Comparison of ENCODE assay signal across 12 cellular contexts in the genomic region with DNA sequence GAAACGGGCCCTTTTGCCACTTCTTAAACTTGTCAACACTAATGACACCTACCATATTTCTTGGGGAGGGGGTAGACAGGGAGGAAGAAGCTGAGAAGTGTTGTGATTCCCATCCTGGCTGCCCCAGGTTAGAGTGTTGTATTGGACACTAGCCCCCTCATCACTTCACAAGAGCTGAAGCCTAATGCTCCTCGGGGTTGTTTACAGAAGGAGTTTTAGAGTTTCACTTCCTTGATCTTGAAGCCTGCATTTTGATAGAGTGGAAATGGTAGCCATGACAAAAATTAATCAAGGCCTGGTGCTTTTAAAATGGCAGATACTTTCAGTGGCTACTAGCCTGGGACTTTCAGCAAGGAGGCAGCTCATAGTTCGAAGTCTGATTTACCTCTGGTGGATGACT. TPM values are rescaled to one million over a fixed set of nuclear protein-coding genes. Genes with fewer than 3 reads are reported as not detected.
DNase-seq lines count a peak whose midpoint lies in the region; ATAC-seq and TF ChIP-seq lines count a peak whose summit lies in the region.
"Had no signal": no experiment of that assay in that cellular context is flagged by ENCODE, and none has a peak within 500 bp of the region (broad histone marks: within the 10 kb centered on the region; RNA-seq: fewer than 3 reads in every experiment).

No MANE protein-coding gene starts in this region.

- intact Hi-C loops in CD4-positive, alpha-beta memory T cell (cut with micrococcal nuclease): loop anchor here (2.0 kb wide), 1 partner anchor 14 kb away; a partner anchor contains a TSS
- intact Hi-C loops in activated B cell treated with CpG ODN at 0.5 μM for 24 hours (cut with micrococcal nuclease): loop anchor here (1.0 to 2.0 kb wide), 2 partner anchors 8 to 14 kb away; a partner anchor contains a TSS

- H3K36me3 ChIP-seq in CD4-positive, alpha-beta memory T cell (ENCODE audit: insufficient read depth, low read length): no peaks in the 10 kb centered on the region
- no peaks in the 10 kb centered on the region for H3K36me3 ChIP-seq in muscle layer of colon (ENCODE audit: insufficient read depth, low read length)
- H3K36me3 ChIP-seq: brain microvascular endothelial cell had no signal

- H3K9me3 ChIP-seq in CD4-positive, alpha-beta memory T cell (ENCODE audit: control insufficient read depth in 1 of 2, low read length in 2 of 2): no peaks in the 10 kb centered on the region
- no peaks in the 10 kb centered on the region for H3K9me3 ChIP-seq in muscle layer of colon (ENCODE audit: low read length)

- no peaks in the 10 kb centered on the region for H3K9me3 Mint-ChIP-seq in CD4-positive, alpha-beta memory T cell
- H3K9me3 Mint-ChIP-seq in HFFc6 (no peaks in the 10 kb centered on the region), activated B cell treated with CpG ODN at 0.5 μM for 24 hours (no peaks in the 10 kb centered on the region)

- H3K27ac Mint-ChIP-seq in CD4-positive, alpha-beta memory T cell: peak overlapping the region; percentile 10 to 85 (median 73)
- peak overlapping the region; percentile 2; the same call in 1 of the 2 replicates for H3K27ac Mint-ChIP-seq in HFFc6
- peak overlapping the region; percentile 89 for H3K27ac Mint-ChIP-seq in activated B cell treated with CpG ODN at 0.5 μM for 24 hours

- peaks cover 0 to 7% of the 10 kb centered on the region in 2 donors for H3K36me3 Mint-ChIP-seq in CD4-positive, alpha-beta memory T cell
- H3K36me3 Mint-ChIP-seq in HFFc6 (ENCODE audit: low read depth) (no peaks in the 10 kb centered on the region), activated B cell treated with CpG ODN at 0.5 μM for 24 hours (ENCODE audit: low read depth) (peaks cover 3% of the 10 kb centered on the region)

- H3K4me3 ChIP-seq in CD4-positive, alpha-beta memory T cell (ENCODE audit: low read length in 2 of 2): no peak overlapping the region
- H3K4me3 ChIP-seq in muscle layer of colon (ENCODE audit: low read depth in 1 of 2, low read length in 2 of 2): no peak overlapping the region

- peak in 1 of 5 donors; percentile 11 for DNase-seq in CD4-positive, alpha-beta memory T cell
- DNase-seq in HFFc6 (no peak), activated B cell treated with CpG ODN at 0.5 μM for 24 hours (no peak)
- no peak for DNase-seq in stimulated activated CD4-positive, alpha-beta T cell treated with anti-CD3 and anti-CD28 coated beads, Interleukin-4, amount 100 ng/mL, for 24 hours
- DNase-seq: brain microvascular endothelial cell, foreskin melanocyte, nucleus accumbens had no signal

- H3K9ac ChIP-seq in muscle layer of colon (ENCODE audit: low read length): no peak overlapping the region

- H3K4me1 Mint-ChIP-seq in CD4-positive, alpha-beta memory T cell: peaks cover 71 to 95% (median 80%) of the 10 kb centered on the region in 4 donors
- H3K4me1 Mint-ChIP-seq in HFFc6 (ENCODE audit: low read depth) (peaks cover 78% of the 10 kb centered on the region), activated B cell treated with CpG ODN at 0.5 μM for 24 hours (peaks cover 87% of the 10 kb centered on the region)

- CTCF ChIA-PET in CD4-positive, alpha-beta memory T cell (lab: Charles Lee; ENCODE audit: partially characterized antibody): interaction anchor here (1.0 to 4.0 kb wide), 3 partner anchors 11 to 23 kb away, joined by 3 to 19 read pairs (median 5); a partner anchor contains a TSS
- CTCF ChIA-PET in activated B cell treated with CpG ODN at 0.5 μM for 24 hours (lab: Charles Lee): interaction anchor here (0.6 to 1.3 kb wide), 3 partner anchors 8 to 102 kb away, joined by 4 to 6 read pairs (median 4); no protein-coding TSS in a partner anchor

- no peak for TF ChIP-seq CTCF in HFFc6 (IDR thresholded peaks at IDR 0.05)
- TF ChIP-seq CTCF in activated B cell treated with CpG ODN at 0.5 μM for 24 hours (IDR thresholded peaks at IDR 0.05): no peak

- no peak overlapping the region for H3K27ac ChIP-seq in CD4-positive, alpha-beta memory T cell (ENCODE audit: low read depth, low read length)
- peak overlapping the region; percentile 25 for H3K27ac ChIP-seq in muscle layer of colon (ENCODE audit: low read depth, low read length)
- H3K27ac ChIP-seq: brain microvascular endothelial cell, VCaP had no signal

- peak overlapping the region in 7 of 8 donors; percentile 5 to 72 (median 47) for H3K4me3 Mint-ChIP-seq in CD4-positive, alpha-beta memory T cell
- H3K4me3 Mint-ChIP-seq in HFFc6 (no peak overlapping the region), activated B cell treated with CpG ODN at 0.5 μM for 24 hours (peak overlapping the region; percentile 61)

- H3K27me3 Mint-ChIP-seq in CD4-positive, alpha-beta memory T cell: no peaks in the 10 kb centered on the region
- H3K27me3 Mint-ChIP-seq in HFFc6 (ENCODE audit: insufficient read depth) (no peaks in the 10 kb centered on the region), activated B cell treated with CpG ODN at 0.5 μM for 24 hours (no peaks in the 10 kb centered on the region)

- POLR2A ChIA-PET in CD4-positive, alpha-beta memory T cell (lab: Charles Lee; ENCODE audit: partially characterized antibody): interaction anchor here (0.9 to 3.4 kb wide), 6 partner anchors 8 to 21 kb away, joined by 3 to 34 read pairs (median 4); a partner anchor contains a TSS
- POLR2A ChIA-PET in activated B cell treated with CpG ODN at 0.5 μM for 24 hours (lab: Charles Lee): interaction anchor here (0.5 to 4.1 kb wide), 7 partner anchors 8 to 369 kb away, joined by 3 to 47 read pairs (median 8); a partner anchor contains a TSS

- H3K4me1 ChIP-seq in CD4-positive, alpha-beta memory T cell (ENCODE audit: insufficient read depth, low read length): peaks cover 83% of the 10 kb centered on the region
- peaks cover 58% of the 10 kb centered on the region for H3K4me1 ChIP-seq in muscle layer of colon (ENCODE audit: insufficient read depth, low read length)

- H3K27me3 ChIP-seq in CD4-positive, alpha-beta memory T cell (ENCODE audit: insufficient read depth, low read length): no peaks in the 10 kb centered on the region
- H3K27me3 ChIP-seq in muscle layer of colon (ENCODE audit: control insufficient read depth in 1 of 2, insufficient read depth in 2 of 2, low read length in 2 of 2): no peaks in the 10 kb centered on the region
- H3K27me3 ChIP-seq: brain microvascular endothelial cell had no signal

- ATAC-seq in activated B cell treated with CpG ODN at 0.5 μM for 24 hours (ENCODE audit: low read depth): peak; percentile 84
- ATAC-seq in GM18517 (IDR thresholded peaks at IDR 0.05; ENCODE audit: unreplicated experiment): no peak
- ATAC-seq in HG03469 (IDR thresholded peaks at IDR 0.05; ENCODE audit: unreplicated experiment): no peak
- ATAC-seq in HG02798 (IDR thresholded peaks at IDR 0.05; ENCODE audit: poor library complexity, unreplicated experiment): no peak

RNA-seq across cellular contexts. Expression of a gene that starts 11.0 kb away (rescaled TPM):
- 10 to 100 TPM; 49.7 to 50.8 TPM for total RNA-seq in CD4-positive, alpha-beta memory T cell
- polyA plus RNA-seq in CD4-positive, alpha-beta memory T cell: 10 to 100 TPM; 57.5 to 64.6 TPM
- 10 to 100 TPM; 35.3 to 38.9 (median 36.6) TPM for total RNA-seq in HFFc6 (2021; fragmentation: NEBNext Ultra II Directional; extraction: Animal tissue kit (Norgen Biotek cat#: 25700))
- 35.8 and 39.0 TPM in 2 replicates for total RNA-seq in activated B cell treated with CpG ODN at 0.5 μM for 24 hours

RNA-seq across cellular contexts. Expression of a gene that starts 12.9 kb away (rescaled TPM):
- total RNA-seq in CD4-positive, alpha-beta memory T cell: 10 to 100 TPM; 85.8 to 88.5 TPM
- polyA plus RNA-seq in CD4-positive, alpha-beta memory T cell: 10 to 100 TPM in 1 of 2 donors, 1 to 10 TPM in 1; 6.2 to 14.0 TPM
- total RNA-seq in HFFc6 (2021; fragmentation: NEBNext Ultra II Directional; extraction: Animal tissue kit (Norgen Biotek cat#: 25700)): 100 to 1,000 TPM; 139 to 161 (median 155) TPM
- total RNA-seq in activated B cell treated with CpG ODN at 0.5 μM for 24 hours: 99.1 and 107 TPM in 2 replicates

Comparison
In these comparisons a context has a peak if more than half of its experiments do, and no peak if none do; other contexts are left out.
1. H3K27ac Mint-ChIP-seq: peak in every context shown above with its lines; median percentile 89 in activated B cell treated with CpG ODN at 0.5 μM for 24 hours; 73 in CD4-positive, alpha-beta memory T cell; 2 in HFFc6.